Comparison of ENCODE assay signal across 1 cellular context in genomic region chr11:85821636-85822035, GRCh38.
TF ChIP-seq lines count a peak whose summit lies in the region.

No MANE protein-coding gene starts in this region.

TF ChIP-seq in SK-N-SH treated with all-trans-retinoic acid at 6 μM for 48 hours, 23 proteins besides CTCF, POLR2A, EP300 and RAD21 (continued from another document):
- no peak for TF ChIP-seq TOX (CRISPR knock-in tag; IDR thresholded peaks at IDR 0.05; ENCODE audit: borderline replicate concordance)
- no peak for TF ChIP-seq ARNTL (CRISPR knock-in tag; IDR thresholded peaks at IDR 0.05; ENCODE audit: borderline replicate concordance, low read depth)
- no peak for TF ChIP-seq SNAI2 (CRISPR knock-in tag; IDR thresholded peaks at IDR 0.05)
- no peak for TF ChIP-seq ESRRG (CRISPR knock-in tag; IDR thresholded peaks at IDR 0.05)
- no peak for TF ChIP-seq ZNF70 (CRISPR knock-in tag; IDR thresholded peaks at IDR 0.05)
- no peak for TF ChIP-seq OSR1 (CRISPR knock-in tag; IDR thresholded peaks at IDR 0.05)
- TF ChIP-seq ZNF8 (CRISPR knock-in tag; IDR thresholded peaks at IDR 0.05) = no peak
- no peak for TF ChIP-seq GLIS3 (CRISPR knock-in tag; IDR thresholded peaks at IDR 0.05)
